ENCODE assay signal across 12 cellular contexts in genomic region chr7:41708621-41709358, GRCh38. TPM values are rescaled to one million over a fixed set of nuclear protein-coding genes. Genes with fewer than 3 reads are reported as not detected.
"Had no signal": no experiment of that assay in that cellular context is flagged by ENCODE, and none has a peak within 500 bp of the region (broad histone marks: within the 10 kb centered on the region; RNA-seq: fewer than 3 reads in every experiment).

No MANE protein-coding gene starts in this region.

- ATAC-seq: activated CD4-positive, alpha-beta T cell treated with anti-CD3 and anti-CD28 coated beads for 36 hours; left colon; T-helper 17 cell had no signal

- H3K27ac ChIP-seq: colonic mucosa, suprapubic skin, upper lobe of left lung had no signal

- H3K4me3 ChIP-seq: colonic mucosa, suprapubic skin, upper lobe of left lung had no signal

- DNase-seq: activated CD4-positive, alpha-beta memory T cell treated with anti-CD3 and anti-CD28 coated beads, Interleukin-2, amount 10 ng/mL, durations not matched to agents 7 days and 5 days; activated CD4-positive, alpha-beta T cell treated with anti-CD3 and anti-CD28 coated beads for 36 hours; activated naive CD4-positive, alpha-beta T cell treated with anti-CD3 and anti-CD28 coated beads, Interleukin-2, amount 10 ng/mL, durations not matched to agents 7 days and 5 days; activated T-cell treated with anti-CD3 and anti-CD28 coated beads, Interleukin-2, amount 50 U/mL, for 24 hours; colonic mucosa; foreskin melanocyte; left colon; naive B cell; posterior cingulate gyrus; T-helper 17 cell; upper lobe of left lung had no signal

- H3K9me3 ChIP-seq: colonic mucosa, suprapubic skin, upper lobe of left lung had no signal

- H3K27me3 ChIP-seq: colonic mucosa, suprapubic skin, upper lobe of left lung had no signal

- H3K36me3 ChIP-seq: colonic mucosa, suprapubic skin, upper lobe of left lung had no signal

RNA-seq across cellular contexts. Expression of gene INHBA, which starts 5.9 kb away (rescaled TPM):
- total RNA-seq: activated CD4-positive, alpha-beta memory T cell treated with anti-CD3 and anti-CD28 coated beads, Interleukin-2, amount 10 ng/mL, durations not matched to agents 7 days and 5 days; activated CD4-positive, alpha-beta T cell treated with anti-CD3 and anti-CD28 coated beads for 36 hours had no signal
